9 cellular contexts compared by ENCODE assay signal in genomic region chr12:49189731-49190314, GRCh38. TPM values are rescaled to one million over a fixed set of nuclear protein-coding genes. Genes with fewer than 3 reads are reported as not detected.
DNase-seq lines count a peak whose midpoint lies in the region; ATAC-seq and TF ChIP-seq lines count a peak whose summit lies in the region.
"Had no signal": no experiment of that assay in that cellular context is flagged by ENCODE, and none has a peak within 500 bp of the region (broad histone marks: within the 10 kb centered on the region; RNA-seq: fewer than 3 reads in every experiment).

No MANE protein-coding gene starts in this region.

- H3K36me3 ChIP-seq in RWPE2 (ENCODE audit: low read depth) (peaks cover 17% of the 10 kb centered on the region), fibroblast of lung (ENCODE audit: control insufficient read depth, insufficient read depth, low read length) (no peaks in the 10 kb centered on the region), spleen (peaks cover 0 to 24% (median 19%) of the 10 kb centered on the region in 6 donors)

- intact Hi-C loops in spleen (cut with DNase I; ENCODE audit: low total_unique reads), result loop anchor here (2.0 kb wide), 1 partner anchor 59 kb away; the partner anchor contains the start of gene TUBA1B

- H2AFZ ChIP-seq in fibroblast of lung (ENCODE audit: low read length), result peak overlapping the region; percentile 17

- H3K4me3 ChIP-seq in RWPE2 (ENCODE audit: severe bottlenecking) (no peak overlapping the region), fibroblast of lung (replicated peaks in 1 of 4; ENCODE audit: control extremely low read depth in 1 of 4, insufficient read depth in 1 of 4, low read depth in 3 of 4, low read length in 4 of 4) (peak overlapping the region; percentile 65 to 100 (median 82)), spleen (peak overlapping the region in 6 of 8 donors; percentile 63 to 90 (median 80))

- H3K27me3 ChIP-seq in RWPE2 (ENCODE audit: insufficient read depth, poor library complexity, severe bottlenecking), result no peaks in the 10 kb centered on the region
- H3K27me3 ChIP-seq in fibroblast of lung (ENCODE audit: control insufficient read depth, insufficient read depth, low read length), result no peaks in the 10 kb centered on the region
- H3K27me3 ChIP-seq in spleen (replicated peaks in 1 of 7), result no peaks in the 10 kb centered on the region
- H3K27me3 ChIP-seq: adrenal gland had no signal

- H3K9me3 ChIP-seq in RWPE2 (ENCODE audit: severe bottlenecking) (no peaks in the 10 kb centered on the region), fibroblast of lung (ENCODE audit: control insufficient read depth, insufficient read depth, low read depth, low read length) (no peaks in the 10 kb centered on the region), spleen (no peaks in the 10 kb centered on the region)
- H3K9me3 ChIP-seq: adrenal gland had no signal

- H3K79me2 ChIP-seq in fibroblast of lung (ENCODE audit: control insufficient read depth, insufficient read depth, low read length), result peaks cover 32% of the 10 kb centered on the region

- no peak for TF ChIP-seq POLR2A in spleen (IDR thresholded peaks at IDR 0.05)

- H3K4me2 ChIP-seq in fibroblast of lung (ENCODE audit: extremely low read depth, insufficient read depth, low read length), result peak overlapping the region; percentile 84

- WGBS in spleen, 5 donors, result 80 to 91% (median 87%) methylated on average over 6 of the region's 6 CpGs

- TF ChIP-seq CTCF in RWPE2 (IDR thresholded peaks at IDR 0.05; ENCODE audit: poor library complexity, severe bottlenecking), result no peak
- TF ChIP-seq CTCF in fibroblast of lung (conservative IDR thresholded peaks at IDR 0.05 in 1 of 2, IDR thresholded peaks at IDR 0.05 in 1 of 2; ENCODE audit: low read depth in 1 of 2, low read length in 2 of 2), result no peak
- no peak for TF ChIP-seq CTCF in spleen (IDR thresholded peaks at IDR 0.05 in 8 of 11, conservative IDR thresholded peaks at IDR 0.05 in 3 of 11)

- H3K4me1 ChIP-seq in RWPE2 (ENCODE audit: insufficient read depth, poor library complexity, severe bottlenecking) (peaks cover 4% of the 10 kb centered on the region), fibroblast of lung (ENCODE audit: control insufficient read depth, extremely low read depth, insufficient read depth, low read length) (peaks cover 2% of the 10 kb centered on the region), spleen (peaks cover 10 to 38% (median 24%) of the 10 kb centered on the region in 6 donors)

- ATAC-seq in RWPE2 (ENCODE audit: low read depth) (no peak), GM19035 (IDR thresholded peaks at IDR 0.05; ENCODE audit: unreplicated experiment) (no peak)

- H3K9ac ChIP-seq in fibroblast of lung (ENCODE audit: insufficient read depth, low read length), result no peak overlapping the region

- H4K20me1 ChIP-seq in fibroblast of lung (ENCODE audit: control insufficient read depth, extremely low read depth, insufficient read depth, low read length), result peaks cover 3% of the 10 kb centered on the region

- H3K27ac ChIP-seq in RWPE2 (ENCODE audit: poor library complexity, severe bottlenecking) (peak overlapping the region; percentile 57), fibroblast of lung (ENCODE audit: insufficient read depth, low read length) (peak overlapping the region; percentile 76), spleen (peak overlapping the region; percentile 97 to 100 (median 98))

- DNase-seq in NCI-H1436 (lab: John Stamatoyannopoulos, UW) (peak; percentile 62), NCI-H1436 treated with DMSO at 0.1 percent for 48 hours (lab: John Stamatoyannopoulos, UW) (no peak), RWPE2 (ENCODE audit: low spot score) (no peak), fibroblast of lung (ENCODE audit: low read depth in 2 of 2) (peak in 1 of 2 donors; percentile 6), spleen (no peak), GOT3 (lab: John Stamatoyannopoulos, UW) (no peak)
- DNase-seq in activated CD4-positive, CD25-positive, alpha-beta regulatory T cell treated with anti-CD3 and anti-CD28 coated beads, Interleukin-2, amount 50 U/mL, for 72 hours, result no peak

RNA-seq across cellular contexts. Expression of gene TUBA1A, which starts 0.9 kb away (rescaled TPM):
- total RNA-seq in fibroblast of lung, result 772 and 888 TPM in 2 replicates
- 2,642 and 3,496 TPM in 2 replicates for polyA plus RNA-seq in fibroblast of lung
- polyA plus RNA-seq in fibroblast of lung (2012), result 1,551 and 1,948 TPM in 2 replicates
- polyA minus RNA-seq in fibroblast of lung (ENCODE audit: low replicate concordance), result 4,230 and 5,465 TPM in 2 replicates
- 100 to 1,000 TPM in 2 of 7 donors, 10 to 100 TPM in 5; 47.2 to 120 (median 71.7) TPM for total RNA-seq in spleen
- 10 to 100 TPM; 52.0 to 68.5 (median 66.4) TPM for polyA plus RNA-seq in spleen

RNA-seq across cellular contexts. Expression of gene TUBA1B, which starts 58.6 kb away (rescaled TPM):
- total RNA-seq in fibroblast of lung (656 and 1,258 TPM in 2 replicates), spleen (100 to 1,000 TPM; 326 to 706 (median 476) TPM)
- polyA plus RNA-seq in fibroblast of lung (3,083 and 6,675 TPM in 2 replicates), spleen (100 to 1,000 TPM; 231 to 582 (median 476) TPM)
- polyA plus RNA-seq in fibroblast of lung (2012), result 1,678 and 3,646 TPM in 2 replicates
- polyA minus RNA-seq in fibroblast of lung (ENCODE audit: low replicate concordance), result 4,720 and 8,882 TPM in 2 replicates
